In genomic region chr16:89167425-89167941, GRCh38 we compare ENCODE assay signal across 8 cellular contexts. TPM values are rescaled to one million over a fixed set of nuclear protein-coding genes. Genes with fewer than 3 reads are reported as not detected.
DNase-seq lines count a peak whose midpoint lies in the region; ATAC-seq, FAIRE-seq and TF ChIP-seq lines count a peak whose summit lies in the region.

No MANE protein-coding gene starts in this region.

- no peaks in the 10 kb centered on the region for H3K36me3 ChIP-seq in thoracic aorta

- no peaks in the 10 kb centered on the region for H3K9me3 ChIP-seq in thoracic aorta

- peaks cover 8% of the 10 kb centered on the region for H3K27me3 ChIP-seq in thoracic aorta (replicated peaks; ENCODE audit: insufficient read depth)

- no peak for FAIRE-seq in frontal cortex (lab: Jason Lieb, UNC)

- no peak overlapping the region for H3K27ac ChIP-seq in thoracic aorta

- no peak overlapping the region for H3K4me3 ChIP-seq in thoracic aorta

- peak in 1 of 3 donors; percentile 21 for TF ChIP-seq CTCF in omental fat pad (IDR thresholded peaks at IDR 0.05)
- peak; percentile 56 for TF ChIP-seq CTCF in thoracic aorta (IDR thresholded peaks at IDR 0.05)

- ATAC-seq in omental fat pad (ENCODE audit: low FRiP score) (no peak), thoracic aorta (ENCODE audit: insufficient number of reproducible peaks, low FRiP score, low read depth) (no peak), GM18907 (IDR thresholded peaks at IDR 0.05; ENCODE audit: unreplicated experiment) (no peak)

- peak; percentile 75 for DNase-seq in DMS153 (lab: John Stamatoyannopoulos, UW)
- peak; percentile 63 for DNase-seq in KG1 (lab: John Stamatoyannopoulos, UW)
- DNase-seq in SHP77 (lab: John Stamatoyannopoulos, UW), result peak; percentile 86
- peak; percentile 80 for DNase-seq in activated T-helper 9 cell treated with anti-CD3 and anti-CD28 coated beads, Interleukin-2, amount 50 U/mL, for 16 hours (ENCODE audit: low read depth)
- peak; percentile 84 to 91 for DNase-seq in frontal cortex (ENCODE audit: low spot score in 2 of 2)
- peak; percentile 81 for DNase-seq in omental fat pad (ENCODE audit: low spot score)
- no peak for DNase-seq in thoracic aorta (ENCODE audit: low spot score)

- H3K4me1 ChIP-seq in thoracic aorta (ENCODE audit: control insufficient read depth in 1 of 2, low read depth in 2 of 2), result peaks cover 7 to 14% of the 10 kb centered on the region in 2 donors

RNA-seq across cellular contexts. Expression of gene CDH15, which starts 4.1 kb away (rescaled TPM):
- 0.41 TPM for total RNA-seq in frontal cortex
- total RNA-seq in omental fat pad, result not detected
- total RNA-seq in thoracic aorta, result 1 to 10 TPM in 1 of 2 donors, not detected in 1; 1.4 TPM

RNA-seq across cellular contexts. Expression of gene SLC22A31, which starts 32.9 kb away (rescaled TPM):
- not detected for total RNA-seq in frontal cortex
- total RNA-seq in omental fat pad, result not detected
- total RNA-seq in thoracic aorta, result under 1 TPM in 1 of 2 donors, not detected in 1; 0.81 TPM

RNA-seq across cellular contexts. Expression of gene ZNF778, which starts 50.0 kb away (rescaled TPM):
- total RNA-seq in frontal cortex, result 14.7 TPM
- 10 to 100 TPM in 2 of 4 donors, 1 to 10 TPM in 2; 5.7 to 22.8 (median 13.4) TPM for total RNA-seq in omental fat pad
- total RNA-seq in thoracic aorta, result 10 to 100 TPM; 17.1 to 27.2 TPM
